Comparison of ENCODE assay signal across 16 cellular contexts in the genomic region with DNA sequence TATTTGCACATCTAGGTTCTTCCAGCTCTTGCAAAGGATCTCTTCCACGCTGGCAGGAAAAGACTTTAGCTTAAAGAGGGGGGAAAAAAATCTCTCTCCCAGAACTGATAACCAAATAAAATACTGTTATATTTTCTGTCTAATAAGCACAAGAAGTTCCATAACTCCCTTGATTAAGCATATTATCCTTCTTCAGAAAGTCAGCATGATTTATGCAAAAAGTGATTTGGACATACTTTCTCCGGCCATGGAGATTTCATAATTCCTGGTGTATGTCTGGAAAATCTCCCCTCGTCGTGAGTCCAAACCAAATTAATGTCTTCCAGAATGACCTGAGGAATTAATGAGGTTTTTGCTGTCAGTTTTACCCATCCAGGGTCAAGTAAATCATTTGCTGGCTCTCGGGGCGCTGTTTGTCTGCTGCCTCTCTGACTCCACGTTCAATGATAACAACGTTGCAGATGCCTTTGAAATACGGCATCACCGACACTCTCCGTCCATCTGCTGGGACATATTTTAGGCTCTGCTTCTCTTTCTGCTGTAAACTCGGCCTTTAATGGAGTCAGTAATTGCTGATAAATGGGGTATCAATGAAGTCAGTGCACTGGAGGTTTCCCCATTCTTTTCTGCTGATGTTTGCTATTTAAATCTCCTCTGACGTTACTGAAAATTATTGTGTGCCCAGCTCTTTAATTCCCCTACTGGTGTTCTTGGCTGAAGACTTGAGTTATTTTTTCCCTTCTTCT.
DNase-seq lines count a peak whose midpoint lies in the region; ATAC-seq, FAIRE-seq and TF ChIP-seq lines count a peak whose summit lies in the region.
"Had no signal": no experiment of that assay in that cellular context is flagged by ENCODE, and none has a peak within 500 bp of the region (broad histone marks: within the 10 kb centered on the region; RNA-seq: fewer than 3 reads in every experiment).

No MANE protein-coding gene starts in this region.

- no peak overlapping the region for H2AK5ac ChIP-seq in IMR-90 (ENCODE audit: low read depth, low read length)

- H3K4me1 Mint-ChIP-seq in osteocyte (ENCODE audit: unreplicated experiment) (no peaks in the 10 kb centered on the region), chondrocyte (ENCODE audit: low read depth) (no peaks in the 10 kb centered on the region)
- H3K4me1 Mint-ChIP-seq: immature natural killer cell had no signal

- H2AK9ac ChIP-seq in IMR-90 (replicated peaks; ENCODE audit: low read depth, low read length, poor library complexity): no peak overlapping the region

- no peak overlapping the region for H4K8ac ChIP-seq in IMR-90 (ENCODE audit: low read depth in 2 of 2, low read length in 2 of 2)

- no peak overlapping the region for H3K23ac ChIP-seq in IMR-90 (ENCODE audit: low read depth, low read length)

- POLR2A ChIA-PET in AG04450 (lab: Yijun Ruan, JAX): no interaction called here
- POLR2A ChIA-PET in IMR-90 (lab: Charles Lee; ENCODE audit: unreplicated experiment): no interaction called here

- H3K27me3 Mint-ChIP-seq in osteocyte (ENCODE audit: unreplicated experiment): peaks cover 34% of the 10 kb centered on the region
- H3K27me3 Mint-ChIP-seq in chondrocyte (ENCODE audit: low read depth): peaks cover 19% of the 10 kb centered on the region

- no peak overlapping the region for H3K9ac ChIP-seq in IMR-90 (ENCODE audit: low read depth, low read length)

- CTCF ChIA-PET in AG04450 (lab: Charles Lee) (interaction anchor here (1.0 to 1.2 kb wide), 4 partner anchors 210 to 439 kb away, joined by 3 to 7 read pairs (median 6); no protein-coding TSS in a partner anchor), IMR-90 (lab: Yijun Ruan, JAX) (interaction anchor here (0.5 to 1.6 kb wide), 6 partner anchors 14 to 1865 kb away, joined by 3 to 5 read pairs (median 4); no protein-coding TSS in a partner anchor)

- H3K9me1 ChIP-seq in IMR-90 (ENCODE audit: insufficient read depth, low read length): no peaks in the 10 kb centered on the region

- no peak overlapping the region for H2BK15ac ChIP-seq in IMR-90 (ENCODE audit: low read depth, low read length)

- peak overlapping the region; percentile 76 for H3K4me2 ChIP-seq in IMR-90 (ENCODE audit: low read depth, low read length)

- no peak overlapping the region for H3K4me3 Mint-ChIP-seq in osteocyte (ENCODE audit: unreplicated experiment)
- H3K4me3 Mint-ChIP-seq in chondrocyte (ENCODE audit: unreplicated experiment): no peak overlapping the region
- H3K4me3 Mint-ChIP-seq: immature natural killer cell had no signal

- peak overlapping the region; percentile 60 for H2AFZ ChIP-seq in IMR-90 (replicated peaks; ENCODE audit: low read length, poor library complexity)

- H3K9me3 ChIP-seq in AG04450 (ENCODE audit: control insufficient read depth, insufficient read depth, low read length) (no peaks in the 10 kb centered on the region), IMR-90 (ENCODE audit: control insufficient read depth, insufficient read depth, low read length) (no peaks in the 10 kb centered on the region), pancreas (no peaks in the 10 kb centered on the region)

- TF ChIP-seq CTCF in AG04450 (IDR thresholded peaks at IDR 0.05; ENCODE audit: low read depth, low read length) (peak; percentile 13; the same call in 1 of the 2 replicates), IMR-90 (conservative IDR thresholded peaks at IDR 0.05; ENCODE audit: low read depth, low read length) (no peak), fibroblast of villous mesenchyme (IDR thresholded peaks at IDR 0.05; ENCODE audit: insufficient read depth, low read depth, low read length) (no peak), pancreas (IDR thresholded peaks at IDR 0.05) (no peak), osteocyte (IDR thresholded peaks at IDR 0.05) (no peak), chondrocyte (IDR thresholded peaks at IDR 0.05) (no peak)

- no peaks in the 10 kb centered on the region for H3K79me1 ChIP-seq in IMR-90 (ENCODE audit: low read depth in 1 of 2, low read length in 2 of 2)

- no peak for TF ChIP-seq POLR2A in IMR-90 (IDR thresholded peaks at IDR 0.05; ENCODE audit: low read depth, low read length)

- H3K18ac ChIP-seq in IMR-90 (ENCODE audit: low read depth, low read length): no peak overlapping the region; the same call in 1 of the 2 replicates

- H3K14ac ChIP-seq in IMR-90 (replicated peaks; ENCODE audit: low read depth, low read length): no peak overlapping the region

- H3K4me1 ChIP-seq in IMR-90 (ENCODE audit: control insufficient read depth, insufficient read depth, low read length): peaks cover 2% of the 10 kb centered on the region
- no peaks in the 10 kb centered on the region for H3K4me1 ChIP-seq in pancreas

- H4K91ac ChIP-seq in IMR-90 (ENCODE audit: insufficient read depth, low read depth, low read length): no peak overlapping the region

- dilution Hi-C loops in IMR-90 (cut with HindIII; ENCODE audit: low sequenced_read_pairs, unreplicated experiment): no loop called here

- H4K5ac ChIP-seq in IMR-90 (ENCODE audit: low read depth, low read length): no peak overlapping the region

- no peaks in the 10 kb centered on the region for H3K36me3 Mint-ChIP-seq in osteocyte (ENCODE audit: unreplicated experiment)
- H3K36me3 Mint-ChIP-seq in chondrocyte (ENCODE audit: low read depth): no peaks in the 10 kb centered on the region
- H3K36me3 Mint-ChIP-seq: immature natural killer cell had no signal

- no TSS peak for BruUV-seq in IMR-90 (replicated peaks; lab: Mats Ljungman, UMichigan)

- intact Hi-C loops in IMR-90 (cut with micrococcal nuclease): loop anchor here (2.0 to 5.0 kb wide), 2 partner anchors 111 to 210 kb away; no protein-coding TSS in a partner anchor
- intact Hi-C loops in pancreas (cut with DNase I): no loop called here

- no peak overlapping the region for H3K4me3 ChIP-seq in AG04450 (ENCODE audit: low read depth, low read length)
- H3K4me3 ChIP-seq in IMR-90 (ENCODE audit: insufficient read depth, low read depth, low read length): 0 out of 2 replicates have a peak overlapping the region, but pooled peaks have one; percentile 21
- H3K4me3 ChIP-seq in fibroblast of villous mesenchyme (ENCODE audit: low read depth, low read length): no peak overlapping the region
- no peak overlapping the region for H3K4me3 ChIP-seq in pancreas

- no peak overlapping the region for H3K56ac ChIP-seq in IMR-90 (ENCODE audit: extremely low read depth, insufficient read depth, low read length)

- H4K20me1 ChIP-seq in IMR-90 (ENCODE audit: insufficient read depth, low read length): no peaks in the 10 kb centered on the region

- no peak overlapping the region for H2BK120ac ChIP-seq in IMR-90 (ENCODE audit: low read depth, low read length)

- H3K4ac ChIP-seq in IMR-90 (ENCODE audit: low read depth, low read length): no peak overlapping the region

- H3K36me3 ChIP-seq in IMR-90 (ENCODE audit: control insufficient read depth, insufficient read depth, low read length) (no peaks in the 10 kb centered on the region), pancreas (no peaks in the 10 kb centered on the region)

- in situ Hi-C loops in IMR-90 (cut with MboI; ENCODE audit: low sequenced_read_pairs): no loop called here

- TF ChIP-seq RAD21 in IMR-90 (IDR thresholded peaks at IDR 0.05; ENCODE audit: low read length): no peak

- H3K27ac Mint-ChIP-seq in osteocyte (ENCODE audit: unreplicated experiment) (no peak overlapping the region), chondrocyte (ENCODE audit: unreplicated experiment) (no peak overlapping the region)
- H3K27ac Mint-ChIP-seq: immature natural killer cell had no signal

- no peak overlapping the region for H2BK20ac ChIP-seq in IMR-90 (ENCODE audit: low read depth, low read length)

- 7% methylated on average over 5 of the region's 13 CpGs; no CpG with 5 or more reads in 1 of the 2 experiments for WGBS in IMR-90 (ENCODE audit: extremely low coverage in 2 of 2, insufficient read length in 1 of 2), 2 experiments
- WGBS in pancreas, 2 donors: 13 to 16% methylated on average over 13 of the region's 13 CpGs

- FAIRE-seq in pancreas (lab: Jason Lieb, UNC): no peak
- FAIRE-seq: frontal cortex had no signal

- H3K9me3 Mint-ChIP-seq in osteocyte (ENCODE audit: unreplicated experiment): peaks cover 4% of the 10 kb centered on the region
- H3K9me3 Mint-ChIP-seq in chondrocyte (ENCODE audit: low read depth): peaks cover 2% of the 10 kb centered on the region

- H2BK5ac ChIP-seq in IMR-90 (ENCODE audit: low read depth, low read length, poor library complexity, severe bottlenecking): no peak overlapping the region

- ATAC-seq in IMR-90 (ENCODE audit: low read depth) (peak; percentile 62), pancreas (peak in 3 of 4 donors; percentile 9 to 23 (median 20))

- no peak overlapping the region for H3K27ac ChIP-seq in AG04450 (ENCODE audit: low read depth, low read length)
- H3K27ac ChIP-seq in IMR-90 (ENCODE audit: insufficient read depth, low read length): no peak overlapping the region
- no peak overlapping the region for H3K27ac ChIP-seq in pancreas

- H3K27me3 ChIP-seq in AG04450 (ENCODE audit: control insufficient read depth, insufficient read depth, low read length) (no peaks in the 10 kb centered on the region), IMR-90 (ENCODE audit: control insufficient read depth, insufficient read depth, low read length) (no peaks in the 10 kb centered on the region), pancreas (peaks cover 0 to 8% (median 0%) of the 10 kb centered on the region in 4 donors)

- DNase-seq in AG04450 (ENCODE audit: low read depth, low spot score) (no peak), IMR-90 (peak; percentile 21), fibroblast of villous mesenchyme (ENCODE audit: low read depth) (peak; percentile 92), pancreas (no peak), osteocyte (ENCODE audit: extremely low spot score, unreplicated experiment) (no peak), chondrocyte (ENCODE audit: low spot score) (no peak), germinal center (ENCODE audit: low spot score) (no peak)
- DNase-seq in activated T-cell treated with anti-CD3 and anti-CD28 coated beads, Interleukin-2, amount 50 U/mL, for 48 hours: no peak
- DNase-seq: activated gamma-delta T cell treated with Interleukin-2 at 50 U/mL for 16 hours; effector CD4-positive, alpha-beta T cell; immature natural killer cell; NCI-H2029; NCI-H524 treated with DMSO at 0.1 percent for 48 hours; stimulated activated CD4-positive, alpha-beta T cell treated with anti-CD3 and anti-CD28 coated beads, Interleukin-2, amount 100 ng/mL, for 24 hours; trophoblast cell had no signal

TF ChIP-seq in IMR-90, 13 proteins besides CTCF, POLR2A, EP300 and RAD21:
- no peak for TF ChIP-seq FOS (IDR thresholded peaks at IDR 0.05; ENCODE audit: low read depth, low read length)
- peak; percentile 79 for TF ChIP-seq MAFK (IDR thresholded peaks at IDR 0.05; ENCODE audit: low read depth, low read length)

Comparison
In these comparisons a context has a peak if more than half of its experiments do, and no peak if none do; other contexts are left out.
1. DNase-seq: peak in IMR-90 (single experiment) and fibroblast of villous mesenchyme (single experiment); none in AG04450 (single experiment), pancreas (0 of 6), osteocyte (single experiment), chondrocyte (single experiment), germinal center (single experiment) and activated T-cell treated with anti-CD3 and anti-CD28 coated beads, Interleukin-2, amount 50 U/mL, for 48 hours (0 of 2).